2 cellular contexts compared by ENCODE assay signal in genomic region chr3:24364359-24364758, GRCh38.
A peak's percentile ranks its signal among the peaks of the same experiment; 100 is the strongest.
TF ChIP-seq lines count a peak whose summit lies in the region.

No MANE protein-coding gene starts in this region.

TF ChIP-seq in HCT116, 20 proteins besides CTCF, POLR2A, EP300 and RAD21 (continued from another document):
- no peak for TF ChIP-seq ZNF274 (IDR thresholded peaks at IDR 0.05; ENCODE audit: low read depth, low read length)
- TF ChIP-seq CEBPB (IDR thresholded peaks at IDR 0.05; ENCODE audit: low read depth) = no peak
- no peak for TF ChIP-seq CBX3 (IDR thresholded peaks at IDR 0.05; ENCODE audit: low read depth)
- no peak for TF ChIP-seq ZFX (IDR thresholded peaks at IDR 0.05)
- no peak for TF ChIP-seq REST (IDR thresholded peaks at IDR 0.05; ENCODE audit: low read depth)
- TF ChIP-seq EZH2phosphoT487 (IDR thresholded peaks at IDR 0.05; ENCODE audit: borderline replicate concordance) = no peak

TF ChIP-seq in HepG2, 621 proteins besides CTCF, POLR2A, EP300 and RAD21 (continued from another document):
- TF ChIP-seq ZBED4 (CRISPR knock-in tag; IDR thresholded peaks at IDR 0.05; ENCODE audit: borderline replicate concordance) = no peak
- no peak for TF ChIP-seq TFDP2 (CRISPR knock-in tag; IDR thresholded peaks at IDR 0.05)
- no peak for TF ChIP-seq BRF2 (CRISPR knock-in tag; IDR thresholded peaks at IDR 0.05)
- TF ChIP-seq PBX2 (CRISPR knock-in tag; IDR thresholded peaks at IDR 0.05) = no peak
- TF ChIP-seq SALL2 (CRISPR knock-in tag; IDR thresholded peaks at IDR 0.05) = no peak
- TF ChIP-seq KDM1A (CRISPR knock-in tag; IDR thresholded peaks at IDR 0.05) = peak; percentile 83
- no peak for TF ChIP-seq CENPX (CRISPR knock-in tag; IDR thresholded peaks at IDR 0.05)
- no peak for TF ChIP-seq FUBP1 (CRISPR knock-in tag; IDR thresholded peaks at IDR 0.05; ENCODE audit: borderline replicate concordance)
- no peak for TF ChIP-seq MAFG (CRISPR knock-in tag; IDR thresholded peaks at IDR 0.05)
- no peak for TF ChIP-seq SIN3A (IDR thresholded peaks at IDR 0.05; ENCODE audit: borderline replicate concordance, low read depth, low read length)
- TF ChIP-seq GPN1 (CRISPR knock-in tag; IDR thresholded peaks at IDR 0.05; ENCODE audit: borderline replicate concordance) = no peak
- no peak for TF ChIP-seq RFX3 (CRISPR knock-in tag; IDR thresholded peaks at IDR 0.05)
- no peak for TF ChIP-seq CBX5 (CRISPR knock-in tag; IDR thresholded peaks at IDR 0.05; ENCODE audit: borderline replicate concordance)
- no peak for TF ChIP-seq FOXA3 (CRISPR knock-in tag; IDR thresholded peaks at IDR 0.05)
- TF ChIP-seq IRF9 (CRISPR knock-in tag; IDR thresholded peaks at IDR 0.05; ENCODE audit: borderline replicate concordance) = no peak
- no peak for TF ChIP-seq ZMYM4 (CRISPR knock-in tag; IDR thresholded peaks at IDR 0.05)
- no peak for TF ChIP-seq ZBTB34 (CRISPR knock-in tag; IDR thresholded peaks at IDR 0.05)
- no peak for TF ChIP-seq ZNF329 (CRISPR knock-in tag; IDR thresholded peaks at IDR 0.05; ENCODE audit: low read depth)
- TF ChIP-seq MLXIP (CRISPR knock-in tag; IDR thresholded peaks at IDR 0.05; ENCODE audit: borderline replicate concordance) = no peak
- TF ChIP-seq RCOR2 (CRISPR knock-in tag; IDR thresholded peaks at IDR 0.05) = peak; percentile 70; the same call in 1 of the 2 replicates
- TF ChIP-seq ZNF552 (CRISPR knock-in tag; IDR thresholded peaks at IDR 0.05; ENCODE audit: borderline replicate concordance) = no peak
- no peak for TF ChIP-seq SP2 (CRISPR knock-in tag; IDR thresholded peaks at IDR 0.05)
- TF ChIP-seq ZNF296 (CRISPR knock-in tag; conservative IDR thresholded peaks at IDR 0.05) = no peak
- no peak for TF ChIP-seq ESRRA (CRISPR knock-in tag; IDR thresholded peaks at IDR 0.05; ENCODE audit: low read depth)
- TF ChIP-seq NCOR1 (IDR thresholded peaks at IDR 0.05; ENCODE audit: borderline replicate concordance, low read length) = 0 out of 2 replicates have a peak, but pooled peaks have one; percentile 9
- TF ChIP-seq ZNF557 (CRISPR knock-in tag; IDR thresholded peaks at IDR 0.05) = no peak
- TF ChIP-seq ZNF225 (CRISPR knock-in tag; IDR thresholded peaks at IDR 0.05) = no peak
- no peak for TF ChIP-seq HINFP (CRISPR knock-in tag; IDR thresholded peaks at IDR 0.05; ENCODE audit: low read depth)
- no peak for TF ChIP-seq RELA (CRISPR knock-in tag; IDR thresholded peaks at IDR 0.05)
- no peak for TF ChIP-seq ZNF256 (CRISPR knock-in tag; conservative IDR thresholded peaks at IDR 0.05)
- no peak for TF ChIP-seq ZNF451 (CRISPR knock-in tag; IDR thresholded peaks at IDR 0.05)
- no peak for TF ChIP-seq ZKSCAN5 (CRISPR knock-in tag; IDR thresholded peaks at IDR 0.05)
- TF ChIP-seq SNRNP70 (IDR thresholded peaks at IDR 0.05; ENCODE audit: low read depth, low read length) = no peak
- peak; percentile 74; the same call in 1 of the 2 replicates for TF ChIP-seq CHD4 (IDR thresholded peaks at IDR 0.05; ENCODE audit: borderline replicate concordance, low read length)
- TF ChIP-seq ZNF224 (CRISPR knock-in tag; IDR thresholded peaks at IDR 0.05) = no peak
- TF ChIP-seq THAP9 (CRISPR knock-in tag; IDR thresholded peaks at IDR 0.05; ENCODE audit: borderline replicate concordance) = no peak
- no peak for TF ChIP-seq ISX (CRISPR knock-in tag; conservative IDR thresholded peaks at IDR 0.05)
- TF ChIP-seq THRA (CRISPR knock-in tag; IDR thresholded peaks at IDR 0.05; ENCODE audit: borderline replicate concordance) = no peak
TF ChIP-seq in HepG2: peak in this region for 5.
